ENCODE assay signal across 1 cellular context in genomic region chr9:38171538-38171884, GRCh38.
A peak's percentile ranks its signal among the peaks of the same experiment; 100 is the strongest.
TF ChIP-seq lines count a peak whose summit lies in the region.

No MANE protein-coding gene starts in this region.

TF ChIP-seq in K562, 482 proteins besides CTCF, POLR2A, EP300 and RAD21 (continued from another document and continues in another):
- TF ChIP-seq ZFP91 (CRISPR knock-in tag; IDR thresholded peaks at IDR 0.05) (no peak), CREB5 (CRISPR knock-in tag; IDR thresholded peaks at IDR 0.05) (no peak), JUND (IDR thresholded peaks at IDR 0.05; ENCODE audit: borderline replicate concordance, low read depth, low read length) (no peak; the same call in 1 of the 2 replicates), JUND (tag; IDR thresholded peaks at IDR 0.05; ENCODE audit: borderline replicate concordance, low read depth, low read length) (0 out of 3 replicates have a peak, but pooled peaks have one; percentile 7), ZNF23 (CRISPR knock-in tag; IDR thresholded peaks at IDR 0.05) (no peak), ARNT (IDR thresholded peaks at IDR 0.05) (no peak), GABPA (tag; conservative IDR thresholded peaks at IDR 0.05; ENCODE audit: low read depth) (no peak), IRF9 (tag; IDR thresholded peaks at IDR 0.05) (no peak), SOX6 (IDR thresholded peaks at IDR 0.05) (no peak), MCM7 (IDR thresholded peaks at IDR 0.05) (no peak), TCF7 (IDR thresholded peaks at IDR 0.05; ENCODE audit: borderline replicate concordance) (no peak), TRIM24 (IDR thresholded peaks at IDR 0.05) (no peak), POLR2AphosphoS5 (IDR thresholded peaks at IDR 0.05; ENCODE audit: control insufficient read depth, insufficient read depth, low read depth, low read length) (no peak), ZNF79 (CRISPR knock-in tag; IDR thresholded peaks at IDR 0.05; ENCODE audit: low read depth) (no peak), C11orf30 (IDR thresholded peaks at IDR 0.05; ENCODE audit: low read depth) (no peak), MCM5 (IDR thresholded peaks at IDR 0.05; ENCODE audit: low read depth) (no peak), PREB (CRISPR knock-in tag; IDR thresholded peaks at IDR 0.05) (no peak), ZNF224 (CRISPR knock-in tag; IDR thresholded peaks at IDR 0.05) (no peak), ZBTB11 (CRISPR knock-in tag; IDR thresholded peaks at IDR 0.05) (no peak), STAG1 (CRISPR knock-in tag; IDR thresholded peaks at IDR 0.05; ENCODE audit: borderline replicate concordance) (no peak), SMARCB1 (IDR thresholded peaks at IDR 0.05; ENCODE audit: insufficient read length, low read depth) (no peak), TRIM28 (IDR thresholded peaks at IDR 0.05) (peak; percentile 48; the same call in 1 of the 2 replicates), DDX20 (tag; IDR thresholded peaks at IDR 0.05; ENCODE audit: low read depth) (0 out of 2 replicates have a peak, but pooled peaks have one; percentile 52), ZNF830 (CRISPR knock-in tag; IDR thresholded peaks at IDR 0.05) (peak; percentile 60; the same call in 1 of the 2 replicates), ARID3A (IDR thresholded peaks at IDR 0.05; ENCODE audit: borderline replicate concordance, low read depth, low read length) (no peak), ZMIZ1 (IDR thresholded peaks at IDR 0.05; ENCODE audit: low read depth in 2 of 2, low read length in 2 of 2) (no peak), MYBL2 (IDR thresholded peaks at IDR 0.05; ENCODE audit: low read depth) (no peak; the same call in 1 of the 2 replicates), MYBL2 (CRISPR knock-in tag; IDR thresholded peaks at IDR 0.05; ENCODE audit: borderline replicate concordance) (no peak), MTA2 (IDR thresholded peaks at IDR 0.05; ENCODE audit: low read depth) (no peak), FOXO4 (CRISPR knock-in tag; IDR thresholded peaks at IDR 0.05) (no peak), MAZ (CRISPR knock-in tag; conservative IDR thresholded peaks at IDR 0.05 in 1 of 2, IDR thresholded peaks at IDR 0.05 in 1 of 2) (no peak), SMARCA4 (IDR thresholded peaks at IDR 0.05) (no peak), CEBPG (CRISPR knock-in tag; IDR thresholded peaks at IDR 0.05) (no peak), CEBPG (tag; conservative IDR thresholded peaks at IDR 0.05 in 1 of 2, IDR thresholded peaks at IDR 0.05 in 1 of 2) (no peak), ZNF644 (tag; IDR thresholded peaks at IDR 0.05; ENCODE audit: low read depth) (peak; percentile 24; the same call in 1 of the 2 replicates), PCBP1 (IDR thresholded peaks at IDR 0.05; ENCODE audit: low read depth, low read length, poor library complexity, severe bottlenecking) (no peak), FOXM1 (IDR thresholded peaks at IDR 0.05; ENCODE audit: low read depth) (peak; percentile 39), FOXM1 (CRISPR knock-in tag; IDR thresholded peaks at IDR 0.05; ENCODE audit: low read depth) (no peak), CXXC5 (CRISPR knock-in tag; IDR thresholded peaks at IDR 0.05) (0 out of 2 replicates have a peak, but pooled peaks have one; percentile 10), TAF7 (tag; IDR thresholded peaks at IDR 0.05) (no peak), ZSCAN32 (CRISPR knock-in tag; IDR thresholded peaks at IDR 0.05) (no peak), DPF2 (IDR thresholded peaks at IDR 0.05) (no peak), STAT6 (CRISPR knock-in tag; IDR thresholded peaks at IDR 0.05) (no peak), ARID1B (IDR thresholded peaks at IDR 0.05) (no peak), ZBED1 (IDR thresholded peaks at IDR 0.05) (no peak), ELK1 (CRISPR knock-in tag; IDR thresholded peaks at IDR 0.05) (no peak), MYNN (IDR thresholded peaks at IDR 0.05) (no peak), MYNN (CRISPR knock-in tag; IDR thresholded peaks at IDR 0.05) (no peak), ZNF384 (IDR thresholded peaks at IDR 0.05; ENCODE audit: low read depth, low read length) (no peak), HLTF (IDR thresholded peaks at IDR 0.05) (no peak), CTBP1 (IDR thresholded peaks at IDR 0.05; ENCODE audit: borderline replicate concordance) (0 out of 2 replicates have a peak, but pooled peaks have one; percentile 1)
